19 cellular contexts compared by ENCODE assay signal in genomic region chrX:131399692-131400428, GRCh38.
A peak's percentile ranks its signal among the peaks of the same experiment; 100 is the strongest.
DNase-seq lines count a peak whose midpoint lies in the region; ATAC-seq, FAIRE-seq and TF ChIP-seq lines count a peak whose summit lies in the region.
"Had no signal": no experiment of that assay in that cellular context is flagged by ENCODE, and none has a peak within 500 bp of the region (broad histone marks: within the 10 kb centered on the region; RNA-seq: fewer than 3 reads in every experiment).

No MANE protein-coding gene starts in this region.

- H3K79me2 ChIP-seq in MM.1S (ENCODE audit: low read length) = no peaks in the 10 kb centered on the region
- no peaks in the 10 kb centered on the region for H3K79me2 ChIP-seq in HepG2 (ENCODE audit: insufficient read depth, low read length)

- no peak for TF ChIP-seq CTCF in D721Med (IDR thresholded peaks at IDR 0.05; ENCODE audit: insufficient read depth, missing control alignments)
- TF ChIP-seq CTCF in MM.1S (IDR thresholded peaks at IDR 0.05; ENCODE audit: low read length) = no peak
- TF ChIP-seq CTCF in bronchial epithelial cell (IDR thresholded peaks at IDR 0.05; ENCODE audit: insufficient read depth, low read length, severe bottlenecking) = no peak
- no peak for TF ChIP-seq CTCF in HepG2 (CRISPR knock-in tag; IDR thresholded peaks at IDR 0.05)
- TF ChIP-seq CTCF in CD14-positive monocyte (IDR thresholded peaks at IDR 0.05) = no peak

- TF ChIP-seq POLR2A in HepG2 (IDR thresholded peaks at IDR 0.05; ENCODE audit: insufficient read depth in 1 of 2, low read depth in 2 of 2, low read length in 2 of 2) = no peak

- H3K4me2 ChIP-seq in MM.1S (ENCODE audit: low read depth, low read length) (no peak overlapping the region), HepG2 (ENCODE audit: low read depth, low read length) (no peak overlapping the region)

- intact Hi-C loops in HepG2 (cut with micrococcal nuclease; ENCODE audit: unreplicated experiment) (no loop called here), CD14-positive monocyte (cut with micrococcal nuclease) (no loop called here)

- FAIRE-seq in D721Med (lab: Jason Lieb, UNC) = peak; percentile 35
- peak; percentile 64 for FAIRE-seq in bronchial epithelial cell (lab: Jason Lieb, UNC)
- FAIRE-seq in HepG2 (lab: Jason Lieb, UNC) = no peak
- FAIRE-seq: A204.1, HTR-8/SVneo had no signal

- no peaks in the 10 kb centered on the region for H3K27me3 Mint-ChIP-seq in stimulated activated naive CD8-positive, alpha-beta T cell treated with anti-CD3 and anti-CD28 coated beads, Interleukin-15, amount 100 ng/mL, for 72 hours
- peaks cover 0 to 3% (median 1%) of the 10 kb centered on the region in 3 donors for H3K27me3 Mint-ChIP-seq in CD14-positive monocyte (ENCODE audit: low read depth in 3 of 3)
- H3K27me3 Mint-ChIP-seq: CD4-positive, alpha-beta memory T cell had no signal

- no peaks in the 10 kb centered on the region for H3K9me3 ChIP-seq in MM.1S (replicated peaks; ENCODE audit: insufficient read depth, low read length)
- H3K9me3 ChIP-seq in HepG2 (ENCODE audit: low read length) = no peaks in the 10 kb centered on the region

- POLR2A ChIA-PET in HepG2 (lab: Yijun Ruan, JAX) = no interaction called here

- DNase-seq in D721Med (ENCODE audit: insufficient read length, low spot score) = no peak
- DNase-seq in MM.1S = peak; percentile 23
- no peak for DNase-seq in bronchial epithelial cell (ENCODE audit: low read depth)
- no peak for DNase-seq in HepG2 (ENCODE audit: low spot score)
- no peak for DNase-seq in stimulated activated naive CD8-positive, alpha-beta T cell treated with anti-CD3 and anti-CD28 coated beads, Interleukin-15, amount 100 ng/mL, for 72 hours
- no peak for DNase-seq in CD14-positive monocyte (ENCODE audit: low spot score)
- no peak for DNase-seq in activated CD4-positive, alpha-beta T cell treated with anti-CD3 and anti-CD28 coated beads, Interleukin-2, amount 50 U/mL, for 4 hours
- DNase-seq: AML-193; CD4-positive, alpha-beta memory T cell; DMS79 treated with DMSO at 0.1 percent for 48 hours; GF-D8; H7; HFFc6 had no signal

- H3K9ac ChIP-seq in MM.1S (ENCODE audit: low read length) = no peak overlapping the region
- no peak overlapping the region for H3K9ac ChIP-seq in HepG2 (ENCODE audit: insufficient read depth, low read depth, low read length)

- H3K27ac ChIP-seq in MM.1S (ENCODE audit: low read length) (no peak overlapping the region), HepG2 (ENCODE audit: extremely low read length, insufficient read depth, low read length) (no peak overlapping the region)
- H3K27ac ChIP-seq: C4-2B had no signal

- no TSS peak for BruUV-seq in HepG2 (replicated peaks; lab: Mats Ljungman, UMichigan)

- in situ Hi-C loops in HepG2 (cut with HindIII; ENCODE audit: extremely low pct_ligation_motif_present, low pct_unique_long_range_greater_than_20kb) = no loop called here

- WGBS in HepG2 (ENCODE audit: low lambda C conversion rate) = 21% methylated on average over 5 of the region's 7 CpGs

- H3K27me3 ChIP-seq in MM.1S (replicated peaks; ENCODE audit: insufficient read depth, low read length) (no peaks in the 10 kb centered on the region), bronchial epithelial cell (ENCODE audit: control insufficient read depth, insufficient read depth, low read length) (no peaks in the 10 kb centered on the region), HepG2 (ENCODE audit: control insufficient read depth in 1 of 2, insufficient read depth in 2 of 2, low read length in 2 of 2) (no peaks in the 10 kb centered on the region)

- no peaks in the 10 kb centered on the region for H3K9me2 ChIP-seq in MM.1S (replicated peaks; ENCODE audit: insufficient read depth, low read length)

- H3K4me1 ChIP-seq in MM.1S (ENCODE audit: low read length) (no peaks in the 10 kb centered on the region), HepG2 (ENCODE audit: insufficient read depth, low read length) (peaks cover 12% of the 10 kb centered on the region; the same call in 1 of the 2 replicates)

- no peak overlapping the region for H3K27ac Mint-ChIP-seq in stimulated activated naive CD8-positive, alpha-beta T cell treated with anti-CD3 and anti-CD28 coated beads, Interleukin-15, amount 100 ng/mL, for 72 hours
- H3K27ac Mint-ChIP-seq in CD14-positive monocyte = no peak overlapping the region
- H3K27ac Mint-ChIP-seq: CD4-positive, alpha-beta memory T cell; HFFc6 had no signal

- H2AFZ ChIP-seq in MM.1S (ENCODE audit: low read length) = no peak overlapping the region
- H2AFZ ChIP-seq in HepG2 (ENCODE audit: low read length) = no peak overlapping the region
- H2AFZ ChIP-seq: GM23338 had no signal

- no peaks in the 10 kb centered on the region for H3K9me3 Mint-ChIP-seq in stimulated activated naive CD8-positive, alpha-beta T cell treated with anti-CD3 and anti-CD28 coated beads, Interleukin-15, amount 100 ng/mL, for 72 hours
- peaks cover 0 to 6% (median 0%) of the 10 kb centered on the region in 7 donors for H3K9me3 Mint-ChIP-seq in CD14-positive monocyte
- H3K9me3 Mint-ChIP-seq: CD4-positive, alpha-beta memory T cell; GM23338 had no signal

- H3K4me1 Mint-ChIP-seq in stimulated activated naive CD8-positive, alpha-beta T cell treated with anti-CD3 and anti-CD28 coated beads, Interleukin-15, amount 100 ng/mL, for 72 hours = no peaks in the 10 kb centered on the region
- H3K4me1 Mint-ChIP-seq in CD14-positive monocyte = no peaks in the 10 kb centered on the region
- H3K4me1 Mint-ChIP-seq: CD4-positive, alpha-beta memory T cell had no signal

- ATAC-seq in HepG2 (no peak), HG03159 (IDR thresholded peaks at IDR 0.05; ENCODE audit: unreplicated experiment) (no peak)
- no peak for ATAC-seq in stimulated activated naive CD8-positive, alpha-beta T cell treated with anti-CD3 and anti-CD28 coated beads, Interleukin-15, amount 100 ng/mL, for 72 hours
- ATAC-seq: GM23338, HCT116 had no signal

- CTCF ChIA-PET in HepG2 (lab: Yijun Ruan, JAX; ENCODE audit: low intra/inter-chr PET ratio, low total read pairs) = no interaction called here

- H3K4me3 ChIP-seq in MM.1S (ENCODE audit: low read length) (no peak overlapping the region), bronchial epithelial cell (ENCODE audit: low read depth, low read length) (no peak overlapping the region), HepG2 (replicated peaks in 1 of 3; ENCODE audit: insufficient read depth in 1 of 3, low read depth in 2 of 3, low read length in 3 of 3) (no peak overlapping the region)
- H3K4me3 ChIP-seq: GM23338 had no signal

- H4K20me1 ChIP-seq in MM.1S (ENCODE audit: insufficient read depth, low read length) (no peaks in the 10 kb centered on the region), HepG2 (ENCODE audit: insufficient read depth, low read length) (no peaks in the 10 kb centered on the region)

- no peak overlapping the region for H3K4me3 Mint-ChIP-seq in stimulated activated naive CD8-positive, alpha-beta T cell treated with anti-CD3 and anti-CD28 coated beads, Interleukin-15, amount 100 ng/mL, for 72 hours
- no peak overlapping the region for H3K4me3 Mint-ChIP-seq in CD14-positive monocyte
- H3K4me3 Mint-ChIP-seq: CD4-positive, alpha-beta memory T cell; GM23338; HFFc6 had no signal

- TF ChIP-seq RAD21 in HepG2 (CRISPR knock-in tag; IDR thresholded peaks at IDR 0.05) = no peak

- H3K36me3 ChIP-seq in MM.1S (replicated peaks; ENCODE audit: insufficient read depth, low read length) (no peaks in the 10 kb centered on the region), bronchial epithelial cell (ENCODE audit: control insufficient read depth, insufficient read depth, low read length) (no peaks in the 10 kb centered on the region), HepG2 (replicated peaks in 1 of 2; ENCODE audit: control insufficient read depth in 1 of 2, insufficient read depth in 2 of 2, low read length in 2 of 2) (no peaks in the 10 kb centered on the region)

- no peaks in the 10 kb centered on the region for H3F3A ChIP-seq in MM.1S (ENCODE audit: insufficient read depth, low read length)

- H3K36me3 Mint-ChIP-seq in CD14-positive monocyte = no peaks in the 10 kb centered on the region
- H3K36me3 Mint-ChIP-seq: CD4-positive, alpha-beta memory T cell had no signal

- TF ChIP-seq EP300 in HepG2 (IDR thresholded peaks at IDR 0.05; ENCODE audit: low read depth in 2 of 2, low read length in 2 of 2) = no peak
- TF ChIP-seq EP300 in HepG2 (CRISPR knock-in tag; IDR thresholded peaks at IDR 0.05; ENCODE audit: borderline replicate concordance) = no peak

TF ChIP-seq in HepG2, 621 proteins besides CTCF, POLR2A, EP300 and RAD21:
- TF ChIP-seq MBNL3 (CRISPR knock-in tag; conservative IDR thresholded peaks at IDR 0.05) (no peak), CEBPB (IDR thresholded peaks at IDR 0.05; ENCODE audit: borderline replicate concordance, low read depth, low read length) (peak; percentile 31; the same call in 1 of the 2 replicates)
